Comparison of ENCODE assay signal across 23 cellular contexts in genomic region chr5:33762859-33763258, GRCh38.
"Had no signal": no experiment of that assay in that cellular context is flagged by ENCODE, and none has a peak within 500 bp of the region (broad histone marks: within the 10 kb centered on the region; RNA-seq: fewer than 3 reads in every experiment).

No MANE protein-coding gene starts in this region.

- H3K4me3 Mint-ChIP-seq: activated CD8-positive, alpha-beta T cell treated with anti-CD3 and anti-CD28 coated beads, Interleukin-2, amount 10 ng/mL, durations not matched to agents 7 days and 5 days; activated naive CD8-positive, alpha-beta T cell; activated T-cell treated with anti-CD3 and anti-CD28 coated beads, Interleukin-2, amount 50 U/mL, for 24 hours; activated T-helper 17 cell treated with anti-CD3 and anti-CD28 coated beads, Interleukin-2, amount 50 U/mL, for 72 hours; endodermal cell; memory B cell; stimulated activated naive CD8-positive, alpha-beta T cell treated with anti-CD3 and anti-CD28 coated beads, Interleukin-15, Interleukin-2, amounts not matched to agents 100 ng/mL and 50 ng/mL, for 24 hours had no signal

- H3K4me3 ChIP-seq: heart right ventricle, thyroid gland, upper lobe of right lung had no signal

- H3K27ac Mint-ChIP-seq: activated CD8-positive, alpha-beta T cell treated with anti-CD3 and anti-CD28 coated beads, Interleukin-2, amount 10 ng/mL, durations not matched to agents 7 days and 5 days; activated naive CD8-positive, alpha-beta T cell; activated T-cell treated with anti-CD3 and anti-CD28 coated beads, Interleukin-2, amount 50 U/mL, for 24 hours; activated T-helper 17 cell treated with anti-CD3 and anti-CD28 coated beads, Interleukin-2, amount 50 U/mL, for 72 hours; endodermal cell; memory B cell; stimulated activated naive CD8-positive, alpha-beta T cell treated with anti-CD3 and anti-CD28 coated beads, Interleukin-15, Interleukin-2, amounts not matched to agents 100 ng/mL and 50 ng/mL, for 24 hours had no signal

- H3K4me1 ChIP-seq: parathyroid adenoma, thyroid gland, upper lobe of right lung had no signal

- H3K9me3 Mint-ChIP-seq: activated T-cell treated with anti-CD3 and anti-CD28 coated beads, Interleukin-2, amount 50 U/mL, for 24 hours; activated T-helper 17 cell treated with anti-CD3 and anti-CD28 coated beads, Interleukin-2, amount 50 U/mL, for 72 hours; endodermal cell; memory B cell; stimulated activated naive CD8-positive, alpha-beta T cell treated with anti-CD3 and anti-CD28 coated beads, Interleukin-15, Interleukin-2, amounts not matched to agents 100 ng/mL and 50 ng/mL, for 24 hours had no signal

- H3K36me3 Mint-ChIP-seq: activated naive CD8-positive, alpha-beta T cell; memory B cell had no signal

- DNase-seq: activated CD4-positive, alpha-beta T cell treated with anti-CD3 and anti-CD28 coated beads, Interleukin-2, amount 50 U/mL, for 1 hour; activated CD4-positive, CD25-positive, alpha-beta regulatory T cell treated with anti-CD3 and anti-CD28 coated beads, Interleukin-2, amount 50 U/mL, for 72 hours; activated CD8-positive, alpha-beta T cell treated with anti-CD3 and anti-CD28 coated beads, Interleukin-2, amount 10 ng/mL, durations not matched to agents 7 days and 5 days; activated naive CD4-positive, alpha-beta T cell; activated T-cell treated with anti-CD3 and anti-CD28 coated beads, Interleukin-2, amount 50 U/mL, for 24 hours; amniotic stem cell; cortex of kidney; endodermal cell; heart right ventricle; islet precursor cell; left cardiac atrium; nucleus accumbens; right cardiac atrium; stimulated activated CD4-positive, alpha-beta T cell treated with anti-CD3 and anti-CD28 coated beads, Interleukin-4, amount 100 ng/mL, for 4 hours; substantia nigra; thyroid gland; upper lobe of right lung had no signal

- H3K9me3 ChIP-seq: heart right ventricle, thyroid gland, upper lobe of right lung had no signal

- H3K27ac ChIP-seq: heart right ventricle, parathyroid adenoma, thyroid gland, upper lobe of right lung, VCaP had no signal

- H3K27me3 ChIP-seq: heart right ventricle, thyroid gland, upper lobe of right lung had no signal

- H3K4me1 Mint-ChIP-seq: activated T-helper 17 cell treated with anti-CD3 and anti-CD28 coated beads, Interleukin-2, amount 50 U/mL, for 72 hours; memory B cell had no signal

- ATAC-seq: activated CD8-positive, alpha-beta T cell treated with anti-CD3 and anti-CD28 coated beads, Interleukin-2, amount 10 ng/mL, durations not matched to agents 7 days and 5 days; activated T-helper 17 cell treated with anti-CD3 and anti-CD28 coated beads, Interleukin-2, amount 50 U/mL, for 72 hours; heart right ventricle; left cardiac atrium; right cardiac atrium; upper lobe of right lung had no signal

- H3K27me3 Mint-ChIP-seq: activated naive CD8-positive, alpha-beta T cell; activated T-cell treated with anti-CD3 and anti-CD28 coated beads, Interleukin-2, amount 50 U/mL, for 24 hours; stimulated activated naive CD8-positive, alpha-beta T cell treated with anti-CD3 and anti-CD28 coated beads, Interleukin-15, Interleukin-2, amounts not matched to agents 100 ng/mL and 50 ng/mL, for 24 hours had no signal

- H3K36me3 ChIP-seq: heart right ventricle, thyroid gland, upper lobe of right lung had no signal
